In genomic region chr22:37411655-37412054, GRCh38 we compare ENCODE assay signal across 1 cellular context.
TF ChIP-seq lines count a peak whose summit lies in the region.

No MANE protein-coding gene starts in this region.

TF ChIP-seq in HepG2, 621 proteins besides CTCF, POLR2A, EP300 and RAD21:
- TF ChIP-seq FOXP4 (CRISPR knock-in tag; IDR thresholded peaks at IDR 0.05) (no peak), ZNF629 (CRISPR knock-in tag; conservative IDR thresholded peaks at IDR 0.05) (peak; percentile 68)
